In the genomic region with DNA sequence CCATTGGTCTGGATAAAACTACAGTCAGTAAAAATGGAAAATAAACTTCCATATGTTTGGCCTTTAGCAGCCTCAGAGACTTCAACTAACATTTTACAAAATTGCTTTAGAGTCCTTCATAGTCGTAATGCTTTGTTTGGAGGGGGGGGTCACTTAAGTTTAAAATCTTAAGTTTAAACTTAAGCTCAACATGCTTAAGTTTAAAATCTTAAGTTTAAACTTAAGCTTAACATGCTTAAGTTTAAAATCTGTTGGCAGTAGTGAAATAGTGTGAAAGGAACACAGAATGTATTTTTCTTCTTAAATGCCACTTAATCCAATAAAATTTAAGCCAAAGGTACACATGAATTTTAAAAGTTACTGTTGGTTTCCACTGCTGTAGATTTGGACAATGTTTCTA, we compare ENCODE assay signal across 24 cellular contexts. TPM values are rescaled to one million over a fixed set of nuclear protein-coding genes. Genes with fewer than 3 reads are reported as not detected.
DNase-seq lines count a peak whose midpoint lies in the region; ATAC-seq, FAIRE-seq and TF ChIP-seq lines count a peak whose summit lies in the region.
"Had no signal": no experiment of that assay in that cellular context is flagged by ENCODE, and none has a peak within 500 bp of the region (broad histone marks: within the 10 kb centered on the region; RNA-seq: fewer than 3 reads in every experiment).

No MANE protein-coding gene starts in this region.

- H3K4me1 Mint-ChIP-seq in GM23338 (no peaks in the 10 kb centered on the region), nephron progenitor cell (no peaks in the 10 kb centered on the region)
- H3K4me1 Mint-ChIP-seq: CD14-positive monocyte; CD4-positive, alpha-beta memory T cell; CD4-positive, CD25-positive, alpha-beta regulatory T cell; CD8-positive, alpha-beta memory T cell had no signal

- H2AFZ ChIP-seq in HepG2 (ENCODE audit: low read length): no peak overlapping the region
- H2AFZ ChIP-seq in GM23338: peak overlapping the region; percentile 61; the same call in 1 of the 2 replicates

- POLR2A ChIA-PET in HepG2 (lab: Yijun Ruan, JAX): no interaction called here

- no peaks in the 10 kb centered on the region for H3K27me3 ChIP-seq in HepG2 (ENCODE audit: control insufficient read depth in 1 of 2, insufficient read depth in 2 of 2, low read length in 2 of 2)
- no peaks in the 10 kb centered on the region for H3K27me3 ChIP-seq in right lobe of liver
- no peaks in the 10 kb centered on the region for H3K27me3 ChIP-seq in GM23338 (ENCODE audit: insufficient read depth)
- H3K27me3 ChIP-seq: BE2C, BLaER1 had no signal

- H3K9me3 Mint-ChIP-seq in GM23338 (no peaks in the 10 kb centered on the region), nephron progenitor cell (no peaks in the 10 kb centered on the region)

- DNase-seq in HepG2 (ENCODE audit: low spot score) (no peak), right lobe of liver (no peak), GM23338 (ENCODE audit: low spot score) (no peak), nephron progenitor cell (no peak), NCI-H2171 treated with DMSO at 0.1 percent for 48 hours (lab: John Stamatoyannopoulos, UW) (no peak), caudate nucleus (lab: John Stamatoyannopoulos, UW) (no peak)
- DNase-seq: 8988T; ACHN; BE2C; C1 segment of cervical spinal cord; CD4-positive, alpha-beta memory T cell; CD4-positive, CD25-positive, alpha-beta regulatory T cell; CD8-positive, alpha-beta memory T cell; COR-L47; DMS 273 treated with DMSO at 0.1 percent for 48 hours; DMS153; DMS53; DMS79; GF-D8 had no signal

- WGBS in HepG2 (ENCODE audit: low lambda C conversion rate): 3% methylated on average over 1 of the region's 1 CpG
- WGBS in right lobe of liver (ENCODE audit: insufficient coverage, low coverage, low lambda C conversion rate, missing lambda C conversion rate): 67% methylated on average over 1 of the region's 1 CpG

- H3K4me2 ChIP-seq in HepG2 (ENCODE audit: low read depth, low read length) (no peak overlapping the region), GM23338 (no peak overlapping the region)
- H3K4me2 ChIP-seq: BLaER1 had no signal

- no peak for FAIRE-seq in HepG2 (lab: Jason Lieb, UNC)
- FAIRE-seq: G401.6, GM12891, GM19239 had no signal

- H4K20me1 ChIP-seq in HepG2 (ENCODE audit: insufficient read depth, low read length) (no peaks in the 10 kb centered on the region), GM23338 (replicated peaks; ENCODE audit: insufficient read depth) (no peaks in the 10 kb centered on the region)
- H4K20me1 ChIP-seq: BLaER1 had no signal

- TF ChIP-seq CTCF in HepG2 (CRISPR knock-in tag; IDR thresholded peaks at IDR 0.05) (no peak), right lobe of liver (IDR thresholded peaks at IDR 0.05) (no peak), GM23338 (conservative IDR thresholded peaks at IDR 0.05; ENCODE audit: low read depth in 2 of 2) (no peak), nephron progenitor cell (IDR thresholded peaks at IDR 0.05) (no peak)

- in situ Hi-C loops in HepG2 (cut with HindIII; ENCODE audit: extremely low pct_ligation_motif_present, low pct_unique_long_range_greater_than_20kb): no loop called here

- intact Hi-C loops in HepG2 (cut with micrococcal nuclease; ENCODE audit: unreplicated experiment) (no loop called here), right lobe of liver (cut with DNase I) (no loop called here)

- TF ChIP-seq POLR2A in HepG2 (IDR thresholded peaks at IDR 0.05; ENCODE audit: insufficient read depth in 1 of 2, low read depth in 2 of 2, low read length in 2 of 2) (no peak), right lobe of liver (IDR thresholded peaks at IDR 0.05) (no peak)

- H3K4me1 ChIP-seq in HepG2 (ENCODE audit: insufficient read depth, low read length) (no peaks in the 10 kb centered on the region), right lobe of liver (no peaks in the 10 kb centered on the region), GM23338 (ENCODE audit: insufficient read depth) (no peaks in the 10 kb centered on the region)
- H3K4me1 ChIP-seq: BE2C, BLaER1 had no signal

- H3K36me3 Mint-ChIP-seq in GM23338 (ENCODE audit: low read depth) (no peaks in the 10 kb centered on the region), nephron progenitor cell (ENCODE audit: low read depth) (no peaks in the 10 kb centered on the region)
- H3K36me3 Mint-ChIP-seq: CD14-positive monocyte; CD4-positive, alpha-beta memory T cell; CD4-positive, CD25-positive, alpha-beta regulatory T cell; CD8-positive, alpha-beta memory T cell had no signal

- TF ChIP-seq RAD21 in HepG2 (CRISPR knock-in tag; IDR thresholded peaks at IDR 0.05): no peak

- CTCF ChIA-PET in HepG2 (lab: Yijun Ruan, JAX; ENCODE audit: low intra/inter-chr PET ratio, low total read pairs): no interaction called here

- H3K9me2 ChIP-seq in GM23338 (ENCODE audit: insufficient read depth): no peaks in the 10 kb centered on the region

- H3K27me3 Mint-ChIP-seq in GM23338 (ENCODE audit: insufficient read depth, low read depth, poor library complexity) (no peaks in the 10 kb centered on the region), nephron progenitor cell (ENCODE audit: low read depth, poor library complexity) (no peaks in the 10 kb centered on the region)
- H3K27me3 Mint-ChIP-seq: CD4-positive, alpha-beta memory T cell; CD4-positive, CD25-positive, alpha-beta regulatory T cell; CD8-positive, alpha-beta memory T cell had no signal

- H3K27ac ChIP-seq in HepG2 (ENCODE audit: extremely low read length, insufficient read depth, low read length): no peak overlapping the region
- H3K27ac ChIP-seq in right lobe of liver: no peak overlapping the region
- H3K27ac ChIP-seq in GM23338 (ENCODE audit: low read depth): no peak overlapping the region
- H3K27ac ChIP-seq in caudate nucleus (ENCODE audit: low read depth, low read length): no peak overlapping the region
- H3K27ac ChIP-seq: BLaER1 had no signal

- no peak overlapping the region for H3K9ac ChIP-seq in HepG2 (ENCODE audit: insufficient read depth, low read depth, low read length)
- H3K9ac ChIP-seq: BLaER1 had no signal

- no peaks in the 10 kb centered on the region for H3F3A ChIP-seq in GM23338 (replicated peaks; ENCODE audit: low read depth)

- H3K4me3 Mint-ChIP-seq in GM23338 (no peak overlapping the region), nephron progenitor cell (no peak overlapping the region)
- H3K4me3 Mint-ChIP-seq: CD14-positive monocyte; CD4-positive, alpha-beta memory T cell; CD4-positive, CD25-positive, alpha-beta regulatory T cell; CD8-positive, alpha-beta memory T cell had no signal

- no peaks in the 10 kb centered on the region for H3K79me2 ChIP-seq in HepG2 (ENCODE audit: insufficient read depth, low read length)
- no peaks in the 10 kb centered on the region for H3K79me2 ChIP-seq in GM23338 (replicated peaks; ENCODE audit: insufficient read depth)

- no peak for TF ChIP-seq EP300 in HepG2 (IDR thresholded peaks at IDR 0.05; ENCODE audit: low read depth in 2 of 2, low read length in 2 of 2)
- TF ChIP-seq EP300 in HepG2 (CRISPR knock-in tag; IDR thresholded peaks at IDR 0.05; ENCODE audit: borderline replicate concordance): no peak

- no peaks in the 10 kb centered on the region for H3K9me3 ChIP-seq in HepG2 (ENCODE audit: low read length)
- no peaks in the 10 kb centered on the region for H3K9me3 ChIP-seq in right lobe of liver
- H3K9me3 ChIP-seq: BE2C, BLaER1 had no signal

- no peak for ATAC-seq in HepG2
- no peak for ATAC-seq in right lobe of liver
- no peak for ATAC-seq in GM23338

- no TSS peak for BruUV-seq in HepG2 (replicated peaks; lab: Mats Ljungman, UMichigan)

- no peaks in the 10 kb centered on the region for H3K36me3 ChIP-seq in HepG2 (replicated peaks in 1 of 2; ENCODE audit: control insufficient read depth in 1 of 2, insufficient read depth in 2 of 2, low read length in 2 of 2)
- no peaks in the 10 kb centered on the region for H3K36me3 ChIP-seq in right lobe of liver
- no peaks in the 10 kb centered on the region for H3K36me3 ChIP-seq in GM23338 (ENCODE audit: insufficient read depth)
- H3K36me3 ChIP-seq: BE2C, BLaER1 had no signal

- H3K27ac Mint-ChIP-seq in GM23338: no peak overlapping the region
- H3K27ac Mint-ChIP-seq in nephron progenitor cell: peak overlapping the region; percentile 26
- H3K27ac Mint-ChIP-seq: CD14-positive monocyte; CD4-positive, alpha-beta memory T cell; CD4-positive, CD25-positive, alpha-beta regulatory T cell; CD8-positive, alpha-beta memory T cell had no signal

- H3K4me3 ChIP-seq in HepG2 (replicated peaks in 1 of 3; ENCODE audit: insufficient read depth in 1 of 3, low read depth in 2 of 3, low read length in 3 of 3) (no peak overlapping the region), right lobe of liver (no peak overlapping the region), GM23338 (no peak overlapping the region)
- H3K4me3 ChIP-seq: BLaER1 had no signal

TF ChIP-seq in HepG2, 621 proteins besides CTCF, POLR2A, EP300 and RAD21 (continues in another document):
- no peak for TF ChIP-seq ISL2 (CRISPR knock-in tag; IDR thresholded peaks at IDR 0.05)

RNA-seq across cellular contexts. Expression of gene UNC5C, which starts 45.9 kb away (rescaled TPM):
- total RNA-seq in HepG2 (2016; rRNA removed; fragmentation: Illumina TruSeq; extraction: Trizol) (not detected in 2 replicates), right lobe of liver (under 1 TPM; 0.50 to 0.71 (median 0.63) TPM)
- not detected in 2 replicates for total RNA-seq in HepG2 (2016; cell fraction: cytosol; rRNA removed; fragmentation: Illumina TruSeq; extraction: Trizol; ENCODE audit: low read depth)
- total RNA-seq in HepG2 (2016; cell fraction: insoluble cytoplasmic fraction; rRNA removed; fragmentation: Illumina TruSeq; extraction: Trizol): not detected in 2 replicates
- total RNA-seq in HepG2 (2016; cell fraction: membrane; rRNA removed; fragmentation: Illumina TruSeq; extraction: Trizol): not detected in 2 replicates
- not detected in 2 replicates for total RNA-seq in HepG2 (2016; cell fraction: nucleus; rRNA removed; fragmentation: Illumina TruSeq; extraction: Trizol)
- polyA plus RNA-seq in HepG2 (2011; rRNA removed) (not detected in 2 replicates), GM23338 (2016; fragmentation: Nextera tagmentation; extraction: Ambion mirVana) (0.08 and 0.16 TPM in 2 replicates)
- polyA plus RNA-seq in HepG2 (2011; cell fraction: cytosol; rRNA removed): not detected in 2 replicates
- not detected in 2 replicates for polyA plus RNA-seq in HepG2 (2011; cell fraction: nucleus; rRNA removed)
- polyA plus RNA-seq in HepG2 (2012): not detected in 2 replicates
- polyA plus RNA-seq in HepG2 (2016; cell fraction: cytosol; fragmentation: Illumina TruSeq; extraction: Trizol; ENCODE audit: low read depth): not detected in 2 replicates
- not detected in 2 replicates for polyA plus RNA-seq in HepG2 (2016; cell fraction: insoluble cytoplasmic fraction; fragmentation: Illumina TruSeq; extraction: Trizol; ENCODE audit: low read depth)
- not detected in 2 replicates for polyA plus RNA-seq in HepG2 (2016; cell fraction: membrane; fragmentation: Illumina TruSeq; extraction: Trizol; ENCODE audit: low read depth)
- polyA plus RNA-seq in HepG2 (2016; cell fraction: nucleus; fragmentation: Illumina TruSeq; extraction: Trizol; ENCODE audit: insufficient read depth, low read depth): not detected in 2 replicates
- polyA minus RNA-seq in HepG2 (2011; rRNA and poly(A)+ RNA removed; ENCODE audit: low replicate concordance): not detected in 2 replicates
- not detected in 2 replicates for polyA minus RNA-seq in HepG2 (2011; cell fraction: cytosol; rRNA and poly(A)+ RNA removed)
- not detected in 2 replicates for polyA minus RNA-seq in HepG2 (2011; cell fraction: nucleus; rRNA and poly(A)+ RNA removed)
- 0.12 and 0.21 TPM in 2 replicates for total RNA-seq in GM23338 (2014; rRNA removed; shearing (Covaris generic))
- total RNA-seq: CD4-positive, alpha-beta memory T cell; CD4-positive, CD25-positive, alpha-beta regulatory T cell; CD8-positive, alpha-beta memory T cell had no signal
- polyA plus RNA-seq: CD14-positive monocyte; CD4-positive, alpha-beta memory T cell; CD8-positive, alpha-beta memory T cell had no signal
